ENCODE assay signal across 8 cellular contexts in genomic region chr19:42034640-42035384, GRCh38. TPM values are rescaled to one million over a fixed set of nuclear protein-coding genes. Genes with fewer than 3 reads are reported as not detected.
DNase-seq lines count a peak whose midpoint lies in the region; FAIRE-seq and TF ChIP-seq lines count a peak whose summit lies in the region.
"Not testable (repeated sequence)": the region's sequence is repeated elsewhere in the genome, so short reads cannot be mapped to it uniquely, and the experiment has no call there.

No MANE protein-coding gene starts in this region.

- intact Hi-C loops in A673 (cut with micrococcal nuclease; ENCODE audit: unreplicated experiment) = loop anchor here (2.0 to 5.0 kb wide), 2 partner anchors 36 to 153 kb away; partner anchors contain the start of gene ARHGEF1

- BruUV-seq in A673 (replicated peaks; lab: Mats Ljungman, UMichigan) = not testable (repeated sequence)

- POLR2A ChIA-PET in A673 (lab: Charles Lee; ENCODE audit: low non-redundant PET); RWPE1 (lab: Yijun Ruan, JAX; ENCODE audit: low non-redundant PET): not testable (repeated sequence)

- not testable (repeated sequence) for TF ChIP-seq POLR2A in GM12891 (IDR thresholded peaks at IDR 0.05; ENCODE audit: low read depth, low read length)

- H3K27me3 ChIP-seq in A673 (replicated peaks; ENCODE audit: insufficient read depth, low read depth, low read length, poor library complexity) = not testable (repeated sequence)

- peaks cover 10% of the 10 kb centered on the region for H3K4me1 ChIP-seq in A673 (ENCODE audit: insufficient read depth, low read length, poor library complexity, severe bottlenecking)

- peak; percentile 90 for TF ChIP-seq CTCF in A673 (conservative IDR thresholded peaks at IDR 0.05; ENCODE audit: low read depth, low read length)
- TF ChIP-seq CTCF in RWPE1 (conservative IDR thresholded peaks at IDR 0.05; ENCODE audit: low read depth) = peak; percentile 89

- not testable (repeated sequence) for H3K36me3 ChIP-seq in A673 (ENCODE audit: insufficient read depth, low read length, poor library complexity, severe bottlenecking)

- H3K4me3 ChIP-seq in A673 (ENCODE audit: low read depth, low read length, poor library complexity, severe bottlenecking) = not testable (repeated sequence)

- not testable (repeated sequence) for H3K27ac ChIP-seq in A673 (ENCODE audit: low read depth, low read length, poor library complexity, severe bottlenecking); RWPE1

- DNase-seq in A673 (ENCODE audit: low spot score) = peak; percentile 81
- DNase-seq in GM12891 (ENCODE audit: insufficient read length, low spot score) = peak; percentile 72
- peak; percentile 92 for DNase-seq in NAMALWA (ENCODE audit: low spot score)
- peak; percentile 71 for DNase-seq in RWPE1 (ENCODE audit: low spot score)
- DNase-seq in activated T-cell treated with anti-CD3 and anti-CD28 coated beads for 24 hours (ENCODE audit: low read depth) = peak; percentile 49
- DNase-seq in effector CD8-positive, alpha-beta T cell (lab: John Stamatoyannopoulos, UW) = peak; percentile 42
- peak; percentile 82 for DNase-seq in left kidney (ENCODE audit: low read depth, low spot score)
- DNase-seq in stimulated activated CD4-positive, alpha-beta T cell treated with anti-CD3 and anti-CD28 coated beads, Interleukin-15, amount 100 ng/mL, for 48 hours (ENCODE audit: low read depth in 2 of 2) = peak; percentile 47 to 66

- not testable (repeated sequence) for H3K9me3 ChIP-seq in A673 (ENCODE audit: low read depth, low read length, poor library complexity, severe bottlenecking)

- FAIRE-seq in GM12891 (lab: Jason Lieb, UNC) = peak; percentile 95

- CTCF ChIA-PET in A673 (lab: Charles Lee) = interaction anchor here (0.6 to 1.0 kb wide), 17 partner anchors 11 to 723 kb away, joined by 3 to 13 read pairs (median 3); partner anchors contain the start of genes RABAC1 and ZNF574
- CTCF ChIA-PET in RWPE1 (lab: Yijun Ruan, JAX) = interaction anchor here (0.5 to 1.7 kb wide), 14 partner anchors 10 to 562 kb away, joined by 3 to 10 read pairs (median 3); partner anchors contain the start of gene RABAC1

RNA-seq across cellular contexts. Expression of gene GRIK5, which starts 35.2 kb away (rescaled TPM):
- total RNA-seq in A673 (2021) = 21.2 and 24.0 TPM in 2 replicates
- polyA plus RNA-seq in GM12891 (2012; ENCODE audit: low read depth, missing spikeins) = 0.15 TPM

RNA-seq across cellular contexts. Expression of gene ATP1A3, which starts 40.8 kb away (rescaled TPM):
- 8.5 and 9.0 TPM in 2 replicates for total RNA-seq in A673 (2021)
- 1.6 TPM for polyA plus RNA-seq in GM12891 (2012; ENCODE audit: low read depth, missing spikeins)

RNA-seq across cellular contexts. Expression of gene ZNF574, which starts 41.2 kb away (rescaled TPM):
- 24.3 and 27.5 TPM in 2 replicates for total RNA-seq in A673 (2021)
- polyA plus RNA-seq in GM12891 (2012; ENCODE audit: low read depth, missing spikeins) = 6.1 TPM

Comparison
In these comparisons a context has a peak if more than half of its experiments do, and no peak if none do; other contexts are left out.
1. DNase-seq: peak in every context shown above with its lines; median percentile 92 in NAMALWA; 82 in left kidney; 81 in A673; 72 in GM12891; 71 in RWPE1; 56 in stimulated activated CD4-positive, alpha-beta T cell treated with anti-CD3 and anti-CD28 coated beads, Interleukin-15, amount 100 ng/mL, for 48 hours; 49 in activated T-cell treated with anti-CD3 and anti-CD28 coated beads for 24 hours; 42 in effector CD8-positive, alpha-beta T cell.